Comparison of ENCODE assay signal across 27 cellular contexts in genomic region chrX:131724292-131724691, GRCh38.
"Had no signal": no experiment of that assay in that cellular context is flagged by ENCODE, and none has a peak within 500 bp of the region (broad histone marks: within the 10 kb centered on the region; RNA-seq: fewer than 3 reads in every experiment).

No MANE protein-coding gene starts in this region.

- FAIRE-seq: colon, islet of Langerhans, keratinocyte had no signal

- H3K27me3 ChIP-seq: esophagus squamous epithelium had no signal

- H3K27ac ChIP-seq: coronary artery, dorsolateral prefrontal cortex, epithelial cell of prostate, esophagus squamous epithelium, gastrocnemius medialis, heart right ventricle, left lung, lower lobe of right lung had no signal

- H3K4me1 Mint-ChIP-seq: mesothelial cell of epicardium had no signal

- H3K4me3 Mint-ChIP-seq: mesothelial cell of epicardium had no signal

- H3K27me3 Mint-ChIP-seq: naive B cell had no signal

- H3K9me3 ChIP-seq: esophagus squamous epithelium, gastrocnemius medialis, lower lobe of right lung had no signal

- H3K27ac Mint-ChIP-seq: mesothelial cell of epicardium had no signal

- ATAC-seq: esophagus mucosa, gastrocnemius medialis, heart right ventricle, left cardiac atrium, left lung, left ventricle myocardium superior, lower lobe of right lung, mucosa of descending colon had no signal

- H3K36me3 ChIP-seq: esophagus squamous epithelium, gastrocnemius medialis, heart right ventricle, left lung, lower lobe of right lung had no signal

- H3K4me3 ChIP-seq: coronary artery, dorsolateral prefrontal cortex, esophagus squamous epithelium, gastrocnemius medialis, heart right ventricle, left lung, lower lobe of right lung, mucosa of descending colon had no signal

- H3K4me1 ChIP-seq: esophagus squamous epithelium, gastrocnemius medialis, left lung, lower lobe of right lung had no signal

- DNase-seq: dermis blood vessel endothelial cell; dorsolateral prefrontal cortex; effector CD4-positive, alpha-beta T cell; effector memory CD4-positive, alpha-beta T cell; erythroblast; esophagus squamous epithelium; foreskin fibroblast; foreskin melanocyte; gastrocnemius medialis; glutamatergic neuron; head of caudate nucleus; heart right ventricle; hippocampal formation; left cardiac atrium; left lung; left ventricle myocardium superior; lower lobe of right lung; mesenchymal stem cell; mucosa of descending colon had no signal
